15 cellular contexts compared by ENCODE assay signal in genomic region chr5:41641621-41642020, GRCh38.
DNase-seq lines count a peak whose midpoint lies in the region; ATAC-seq, FAIRE-seq and TF ChIP-seq lines count a peak whose summit lies in the region.
"Had no signal": no experiment of that assay in that cellular context is flagged by ENCODE, and none has a peak within 500 bp of the region (broad histone marks: within the 10 kb centered on the region; RNA-seq: fewer than 3 reads in every experiment).

No MANE protein-coding gene starts in this region.

- TF ChIP-seq RAD21 in Ishikawa (IDR thresholded peaks at IDR 0.05; ENCODE audit: low read depth): 0 out of 2 replicates have a peak, but pooled peaks have one; percentile 19
- no peak for TF ChIP-seq RAD21 in HepG2 (CRISPR knock-in tag; IDR thresholded peaks at IDR 0.05)

- ATAC-seq in HepG2: no peak
- no peak for ATAC-seq in HG02623 (IDR thresholded peaks at IDR 0.05; ENCODE audit: unreplicated experiment)
- ATAC-seq in lower lobe of right lung: no peak
- ATAC-seq: CD8-positive, alpha-beta T cell; natural killer cell treated with Interleukin-12 subunit alpha and Interleukin-12 subunit beta and Interleukin-15 and Interleukin-18, amount 100 ng/mL, for 72 hours had no signal

- no peak for DNase-seq in Caco-2
- no peak for DNase-seq in HepG2 (ENCODE audit: low spot score)
- no peak for DNase-seq in effector memory CD4-positive, alpha-beta T cell
- DNase-seq in brain microvascular endothelial cell: no peak
- no peak for DNase-seq in lower lobe of right lung
- DNase-seq: activated CD4-positive, alpha-beta memory T cell treated with anti-CD3 and anti-CD28 coated beads for 36 hours; activated gamma-delta T cell; caudate nucleus; CD8-positive, alpha-beta T cell; Karpas-422 had no signal

- H3K79me2 ChIP-seq in HepG2 (ENCODE audit: insufficient read depth, low read length): no peaks in the 10 kb centered on the region

- no peak overlapping the region for H3K4me3 ChIP-seq in Caco-2 (ENCODE audit: low read depth, low read length)
- no peak overlapping the region for H3K4me3 ChIP-seq in HepG2 (replicated peaks in 1 of 3; ENCODE audit: insufficient read depth in 1 of 3, low read depth in 2 of 3, low read length in 3 of 3)
- no peak overlapping the region for H3K4me3 ChIP-seq in effector memory CD4-positive, alpha-beta T cell (ENCODE audit: insufficient read depth, low read depth, low read length, poor library complexity, severe bottlenecking)
- no peak overlapping the region for H3K4me3 ChIP-seq in brain microvascular endothelial cell (ENCODE audit: low read depth, low read length)
- H3K4me3 ChIP-seq in lower lobe of right lung: no peak overlapping the region
- H3K4me3 ChIP-seq: skin epidermis had no signal

- H3K27me3 Mint-ChIP-seq in Caco-2 (ENCODE audit: insufficient read depth, unreplicated experiment): no peaks in the 10 kb centered on the region

- H2AFZ ChIP-seq in HepG2 (ENCODE audit: low read length): no peak overlapping the region

- POLR2A ChIA-PET in Caco-2 (lab: Charles Lee) (interaction anchor here (0.6 kb wide), 1 partner anchor 806 kb away, joined by 3 read pairs; the partner anchor contains the start of gene RPL37), HepG2 (lab: Yijun Ruan, JAX) (no interaction called here)

- BruUV-seq in Caco-2 (replicated peaks; lab: Mats Ljungman, UMichigan): no TSS peak
- no TSS peak for BruUV-seq in HepG2 (replicated peaks; lab: Mats Ljungman, UMichigan)

- H3K4me1 ChIP-seq in Caco-2 (peaks cover 32% of the 10 kb centered on the region), HepG2 (ENCODE audit: insufficient read depth, low read length) (peaks cover 35% of the 10 kb centered on the region), lower lobe of right lung (no peaks in the 10 kb centered on the region)
- H3K4me1 ChIP-seq in effector memory CD4-positive, alpha-beta T cell (ENCODE audit: control insufficient read depth, insufficient read depth, low read length, poor library complexity, severe bottlenecking): no peaks in the 10 kb centered on the region

- no peak for TF ChIP-seq POLR2A in HepG2 (IDR thresholded peaks at IDR 0.05; ENCODE audit: insufficient read depth in 1 of 2, low read depth in 2 of 2, low read length in 2 of 2)

- no peak overlapping the region for H3K9ac ChIP-seq in HepG2 (ENCODE audit: insufficient read depth, low read depth, low read length)

- H3K4me2 ChIP-seq in HepG2 (ENCODE audit: low read depth, low read length): no peak overlapping the region

- H3K36me3 Mint-ChIP-seq in Caco-2 (ENCODE audit: insufficient read depth, unreplicated experiment): no peaks in the 10 kb centered on the region
- H3K36me3 Mint-ChIP-seq: activated CD4-positive, alpha-beta memory T cell treated with anti-CD3 and anti-CD28 coated beads for 36 hours; CD8-positive, alpha-beta T cell; natural killer cell treated with Interleukin-12 subunit alpha and Interleukin-12 subunit beta and Interleukin-15 and Interleukin-18, amount 100 ng/mL, for 72 hours had no signal

- H3K27me3 ChIP-seq in Caco-2 (replicated peaks; ENCODE audit: control insufficient read depth, insufficient read depth, low read length) (no peaks in the 10 kb centered on the region), HepG2 (ENCODE audit: control insufficient read depth in 1 of 2, insufficient read depth in 2 of 2, low read length in 2 of 2) (no peaks in the 10 kb centered on the region), brain microvascular endothelial cell (replicated peaks) (no peaks in the 10 kb centered on the region), lower lobe of right lung (ENCODE audit: low read depth) (no peaks in the 10 kb centered on the region)
- no peaks in the 10 kb centered on the region for H3K27me3 ChIP-seq in effector memory CD4-positive, alpha-beta T cell (replicated peaks; ENCODE audit: control insufficient read depth, insufficient read depth, low read length, poor library complexity, severe bottlenecking)

- no peak overlapping the region for H3K4me3 Mint-ChIP-seq in Caco-2 (ENCODE audit: unreplicated experiment)
- H3K4me3 Mint-ChIP-seq: activated CD4-positive, alpha-beta memory T cell treated with anti-CD3 and anti-CD28 coated beads for 36 hours; CD8-positive, alpha-beta T cell; natural killer cell treated with Interleukin-12 subunit alpha and Interleukin-12 subunit beta and Interleukin-15 and Interleukin-18, amount 100 ng/mL, for 72 hours had no signal

- CTCF ChIA-PET in Caco-2 (lab: Charles Lee): interaction anchor here (1.3 to 1.8 kb wide), 2 partner anchors 371 to 737 kb away, joined by 5 to 9 read pairs; no protein-coding TSS in a partner anchor
- CTCF ChIA-PET in HepG2 (lab: Yijun Ruan, JAX; ENCODE audit: low intra/inter-chr PET ratio, low total read pairs): interaction anchor here (1.5 kb wide), 1 partner anchor 371 kb away, joined by 7 read pairs; no protein-coding TSS in a partner anchor

- TF ChIP-seq CTCF in Caco-2 (IDR thresholded peaks at IDR 0.05; ENCODE audit: insufficient read depth in 1 of 2, low read depth in 1 of 2, low read length in 1 of 2, severe bottlenecking in 1 of 2, unreplicated experiment in 1 of 2) (peak; percentile 21 to 33), VCaP (conservative IDR thresholded peaks at IDR 0.05) (peak; percentile 72), HepG2 (CRISPR knock-in tag; IDR thresholded peaks at IDR 0.05) (peak; percentile 16; the same call in 1 of the 2 replicates), brain microvascular endothelial cell (IDR thresholded peaks at IDR 0.05; ENCODE audit: low read depth, low read length, missing control alignments) (no peak), lower lobe of right lung (IDR thresholded peaks at IDR 0.05) (no peak)

- no peak overlapping the region for H3K27ac Mint-ChIP-seq in Caco-2 (ENCODE audit: unreplicated experiment)
- H3K27ac Mint-ChIP-seq: activated CD4-positive, alpha-beta memory T cell treated with anti-CD3 and anti-CD28 coated beads for 36 hours; CD8-positive, alpha-beta T cell; natural killer cell treated with Interleukin-12 subunit alpha and Interleukin-12 subunit beta and Interleukin-15 and Interleukin-18, amount 100 ng/mL, for 72 hours had no signal

- peaks cover 13% of the 10 kb centered on the region for H3K4me1 Mint-ChIP-seq in Caco-2 (ENCODE audit: low read depth, unreplicated experiment)

- peak overlapping the region; percentile 62; the same call in 1 of the 2 replicates for H3K27ac ChIP-seq in VCaP
- no peak overlapping the region for H3K27ac ChIP-seq in HepG2 (ENCODE audit: extremely low read length, insufficient read depth, low read length)
- H3K27ac ChIP-seq in effector memory CD4-positive, alpha-beta T cell (ENCODE audit: insufficient read depth, low read length, poor library complexity, severe bottlenecking): no peak overlapping the region
- H3K27ac ChIP-seq in brain microvascular endothelial cell: no peak overlapping the region
- H3K27ac ChIP-seq in lower lobe of right lung: no peak overlapping the region
- H3K27ac ChIP-seq: skin epidermis had no signal

- no peaks in the 10 kb centered on the region for H3K9me3 ChIP-seq in Caco-2
- H3K9me3 ChIP-seq in HepG2 (ENCODE audit: low read length): no peaks in the 10 kb centered on the region
- no peaks in the 10 kb centered on the region for H3K9me3 ChIP-seq in effector memory CD4-positive, alpha-beta T cell (ENCODE audit: control insufficient read depth, low read length)
- no peaks in the 10 kb centered on the region for H3K9me3 ChIP-seq in lower lobe of right lung

- FAIRE-seq in HepG2 (lab: Jason Lieb, UNC): no peak

- H3K36me3 ChIP-seq in Caco-2 (ENCODE audit: control insufficient read depth, insufficient read depth, low read length): no peaks in the 10 kb centered on the region; the same call in 1 of the 2 replicates
- H3K36me3 ChIP-seq in HepG2 (replicated peaks in 1 of 2; ENCODE audit: control insufficient read depth in 1 of 2, insufficient read depth in 2 of 2, low read length in 2 of 2): no peaks in the 10 kb centered on the region
- H3K36me3 ChIP-seq in effector memory CD4-positive, alpha-beta T cell (ENCODE audit: control insufficient read depth, insufficient read depth, low read length): no peaks in the 10 kb centered on the region
- no peaks in the 10 kb centered on the region for H3K36me3 ChIP-seq in brain microvascular endothelial cell (replicated peaks)
- no peaks in the 10 kb centered on the region for H3K36me3 ChIP-seq in lower lobe of right lung

- H4K20me1 ChIP-seq in HepG2 (ENCODE audit: insufficient read depth, low read length): no peaks in the 10 kb centered on the region

- TF ChIP-seq EP300 in Ishikawa (IDR thresholded peaks at IDR 0.05; ENCODE audit: borderline replicate concordance) (no peak), HepG2 (IDR thresholded peaks at IDR 0.05; ENCODE audit: low read depth in 2 of 2, low read length in 2 of 2) (no peak), HepG2 (CRISPR knock-in tag; IDR thresholded peaks at IDR 0.05; ENCODE audit: borderline replicate concordance) (no peak)

- no peaks in the 10 kb centered on the region for H3K9me3 Mint-ChIP-seq in Caco-2 (ENCODE audit: unreplicated experiment)
- H3K9me3 Mint-ChIP-seq: activated CD4-positive, alpha-beta memory T cell treated with anti-CD3 and anti-CD28 coated beads for 36 hours; CD8-positive, alpha-beta T cell had no signal

- WGBS in HepG2 (ENCODE audit: low lambda C conversion rate): 35% methylated on average over 3 of the region's 3 CpGs

- intact Hi-C loops in Caco-2 (cut with micrococcal nuclease; ENCODE audit: unreplicated experiment) (loop anchor here (1.0 kb wide), 2 partner anchors 371 to 737 kb away; no protein-coding TSS in a partner anchor), HepG2 (cut with micrococcal nuclease; ENCODE audit: unreplicated experiment) (loop anchor here (1.0 to 5.0 kb wide), 3 partner anchors 119 to 649 kb away; no protein-coding TSS in a partner anchor), lower lobe of right lung (cut with DNase I) (no loop called here)

- in situ Hi-C loops in HepG2 (cut with HindIII; ENCODE audit: extremely low pct_ligation_motif_present, low pct_unique_long_range_greater_than_20kb): loop anchor here (5.0 kb wide), 1 partner anchor 739 kb away; no protein-coding TSS in a partner anchor
- in situ Hi-C loops in brain microvascular endothelial cell (cut with HindIII; ENCODE audit: low pct_ligation_motif_present, low sequenced_read_pairs): no loop called here

TF ChIP-seq in Ishikawa, 13 proteins besides CTCF, POLR2A, EP300 and RAD21 (continues in another document):
- TF ChIP-seq TEAD4 (IDR thresholded peaks at IDR 0.05): no peak
- TF ChIP-seq MAX (IDR thresholded peaks at IDR 0.05): no peak
- no peak for TF ChIP-seq CEBPB (IDR thresholded peaks at IDR 0.05)
- no peak for TF ChIP-seq NFIC (IDR thresholded peaks at IDR 0.05)

TF ChIP-seq in HepG2, 621 proteins besides CTCF, POLR2A, EP300 and RAD21:
- TF ChIP-seq SMC3 (IDR thresholded peaks at IDR 0.05; ENCODE audit: low read length) (peak; percentile 29), ZBTB3 (CRISPR knock-in tag; IDR thresholded peaks at IDR 0.05; ENCODE audit: borderline replicate concordance, low read depth) (no peak), STAG1 (CRISPR knock-in tag; IDR thresholded peaks at IDR 0.05) (peak; percentile 63)

Comparison
In these comparisons a context has a peak if more than half of its experiments do, and no peak if none do; other contexts are left out.
1. CTCF ChIP-seq: peak in Caco-2 (2 of 2), VCaP (single experiment) and HepG2 (single experiment); none in brain microvascular endothelial cell (single experiment) and lower lobe of right lung (single experiment).